Comparison of ENCODE assay signal across 1 cellular context in genomic region chr16:17606460-17606859, GRCh38.
TF ChIP-seq lines count a peak whose summit lies in the region.

No MANE protein-coding gene starts in this region.

TF ChIP-seq in SK-N-SH, 30 proteins besides CTCF, POLR2A, EP300 and RAD21 (continued from another document):
- peak; percentile 72 for TF ChIP-seq GATA2 (CRISPR knock-in tag; IDR thresholded peaks at IDR 0.05)
